ENCODE assay signal across 8 cellular contexts in genomic region chr5:217860-218456, GRCh38. TPM values are rescaled to one million over a fixed set of nuclear protein-coding genes. Genes with fewer than 3 reads are reported as not detected.
DNase-seq lines count a peak whose midpoint lies in the region; ATAC-seq and TF ChIP-seq lines count a peak whose summit lies in the region.

A gene with protein sequence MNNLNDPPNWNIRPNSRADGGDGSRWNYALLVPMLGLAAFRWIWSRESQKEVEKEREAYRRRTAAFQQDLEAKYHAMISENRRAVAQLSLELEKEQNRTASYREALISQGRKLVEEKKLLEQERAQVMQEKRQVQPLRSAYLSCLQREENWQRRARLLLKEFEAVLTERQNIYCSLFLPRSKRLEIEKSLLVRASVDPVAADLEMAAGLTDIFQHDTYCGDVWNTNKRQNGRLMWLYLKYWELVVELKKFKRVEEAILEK (minus strand): TSS chr5:218153. CDS start chr5:216849, 1,304 bp downstream.
SDHA (plus strand) TSS chr5:218320; CDS start chr5:218356, 36 bp downstream.

- intact Hi-C loops in activated B cell treated with CpG ODN at 0.5 μM for 24 hours (cut with micrococcal nuclease) (loop anchor here (1.0 to 5.0 kb wide), 5 partner anchors 30 to 395 kb away; partner anchors contain the start of genes CEP72, EXOC3 and PDCD6), spleen (cut with DNase I; ENCODE audit: low total_unique reads) (no loop called here)

- H3K9me3 Mint-ChIP-seq in activated B cell treated with CpG ODN at 0.5 μM for 24 hours: no peaks in the 10 kb centered on the region

- CTCF ChIA-PET in activated B cell treated with CpG ODN at 0.5 μM for 24 hours (lab: Charles Lee): interaction anchor here (0.6 to 2.6 kb wide), 2 partner anchors 27 to 30 kb away, joined by 3 to 13 read pairs; partner anchors contain the start of gene LRRC14B

- peaks cover 15 to 80% (median 56%) of the 10 kb centered on the region in 6 donors for H3K4me1 ChIP-seq in spleen

- TF ChIP-seq POLR2A in spleen (IDR thresholded peaks at IDR 0.05): peak in 2 of 3 donors; percentile 62 to 91

- H3K27me3 ChIP-seq in spleen (replicated peaks in 1 of 7): no peaks in the 10 kb centered on the region

- ATAC-seq in GM19025 (IDR thresholded peaks at IDR 0.05; ENCODE audit: low read depth, unreplicated experiment) (peak; percentile 79), HG03196 (IDR thresholded peaks at IDR 0.05; ENCODE audit: unreplicated experiment) (peak; percentile 75), activated B cell treated with CpG ODN at 0.5 μM for 24 hours (ENCODE audit: low read depth) (peak; percentile 81)

- peak within 1 kb of the TSS; percentile 80 for H3K27ac ChIP-seq in caudate nucleus (ENCODE audit: low read depth, low read length)
- H3K27ac ChIP-seq in spleen: peak within 1 kb of the TSS; percentile 90 to 97 (median 92)

- H3K36me3 ChIP-seq in spleen: peaks cover 0 to 23% (median 5%) of the 10 kb centered on the region in 6 donors

- no peaks in the 10 kb centered on the region for H3K27me3 Mint-ChIP-seq in activated B cell treated with CpG ODN at 0.5 μM for 24 hours

- DNase-seq in AG20443 (ENCODE audit: low spot score) (peak; percentile 100), NCI-H226 (peak; percentile 71), activated B cell treated with CpG ODN at 0.5 μM for 24 hours (peak; percentile 99), caudate nucleus (lab: John Stamatoyannopoulos, UW) (peak; percentile 27 to 97 (median 87)), iris pigment epithelial cell (ENCODE audit: low read depth) (peak; percentile 81), spleen (peak; percentile 98)

- H3K36me3 Mint-ChIP-seq in activated B cell treated with CpG ODN at 0.5 μM for 24 hours (ENCODE audit: low read depth): peaks cover 13% of the 10 kb centered on the region

- WGBS in spleen, 5 donors: 0 to 1% (median 0%) methylated on average over 43 to 69 of the region's 69 CpGs

- H3K4me1 Mint-ChIP-seq in activated B cell treated with CpG ODN at 0.5 μM for 24 hours: peaks cover 65% of the 10 kb centered on the region

- H3K27ac Mint-ChIP-seq in activated B cell treated with CpG ODN at 0.5 μM for 24 hours: peak within 1 kb of the TSS; percentile 85

- peak within 1 kb of the TSS; percentile 91 for H3K4me3 Mint-ChIP-seq in activated B cell treated with CpG ODN at 0.5 μM for 24 hours

- H3K4me3 ChIP-seq in spleen: peak within 1 kb of the TSS; percentile 82 to 98 (median 88)

- TF ChIP-seq CTCF in activated B cell treated with CpG ODN at 0.5 μM for 24 hours (IDR thresholded peaks at IDR 0.05) (no peak), spleen (IDR thresholded peaks at IDR 0.05 in 8 of 11, conservative IDR thresholded peaks at IDR 0.05 in 3 of 11) (peak in 7 of 11 experiments; percentile 10 to 37 (median 17))

- POLR2A ChIA-PET in activated B cell treated with CpG ODN at 0.5 μM for 24 hours (lab: Charles Lee): interaction anchor here (0.7 to 2.7 kb wide), 5 partner anchors 10 to 1379 kb away, joined by 3 to 22 read pairs (median 4); partner anchors contain the start of gene PDCD6

- no peaks in the 10 kb centered on the region for H3K9me3 ChIP-seq in spleen

RNA-seq across cellular contexts. Expression of the first gene that starts in this region (rescaled TPM):
- 5.7 and 6.4 TPM in 2 replicates for total RNA-seq in activated B cell treated with CpG ODN at 0.5 μM for 24 hours
- total RNA-seq in spleen: 1 to 10 TPM; 2.8 to 8.9 (median 5.7) TPM
- 1 to 10 TPM; 1.2 to 2.6 (median 1.8) TPM for polyA plus RNA-seq in spleen

RNA-seq across cellular contexts. Expression of gene SDHA, which starts in this region (rescaled TPM):
- total RNA-seq in activated B cell treated with CpG ODN at 0.5 μM for 24 hours (90.5 and 95.7 TPM in 2 replicates), spleen (100 to 1,000 TPM in 6 of 7 donors, 10 to 100 TPM in 1; 91.9 to 135 (median 122) TPM)
- 10 to 100 TPM; 58.6 to 86.0 (median 62.3) TPM for polyA plus RNA-seq in spleen

Comparison
In these comparisons a context has a peak if more than half of its experiments do, and no peak if none do; other contexts are left out.
1. Peak in every context shown above with its lines: DNase-seq, ATAC-seq, H3K4me3 ChIP-seq and H3K27ac ChIP-seq.